1 cellular context compared by ENCODE assay signal in genomic region chr12:116423053-116423452, GRCh38.
TF ChIP-seq lines count a peak whose summit lies in the region.

No MANE protein-coding gene starts in this region.

TF ChIP-seq in GM23338, 12 proteins besides CTCF, POLR2A, EP300 and RAD21 (continued from another document):
- TF ChIP-seq, protein P1, sequence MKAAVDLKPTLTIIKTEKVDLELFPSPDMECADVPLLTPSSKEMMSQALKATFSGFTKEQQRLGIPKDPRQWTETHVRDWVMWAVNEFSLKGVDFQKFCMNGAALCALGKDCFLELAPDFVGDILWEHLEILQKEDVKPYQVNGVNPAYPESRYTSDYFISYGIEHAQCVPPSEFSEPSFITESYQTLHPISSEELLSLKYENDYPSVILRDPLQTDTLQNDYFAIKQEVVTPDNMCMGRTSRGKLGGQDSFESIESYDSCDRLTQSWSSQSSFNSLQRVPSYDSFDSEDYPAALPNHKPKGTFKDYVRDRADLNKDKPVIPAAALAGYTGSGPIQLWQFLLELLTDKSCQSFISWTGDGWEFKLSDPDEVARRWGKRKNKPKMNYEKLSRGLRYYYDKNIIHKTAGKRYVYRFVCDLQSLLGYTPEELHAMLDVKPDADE (IDR thresholded peaks at IDR 0.05): no peak
- TF ChIP-seq STAT1 (IDR thresholded peaks at IDR 0.05; ENCODE audit: unreplicated experiment) (no peak), JUNB (IDR thresholded peaks at IDR 0.05; ENCODE audit: unreplicated experiment) (no peak), ZNF114 (CRISPR knock-in tag; IDR thresholded peaks at IDR 0.05) (no peak), ZNF331 (CRISPR knock-in tag; IDR thresholded peaks at IDR 0.05; ENCODE audit: low read depth) (no peak), POLR2AphosphoS5 (IDR thresholded peaks at IDR 0.05; ENCODE audit: low read depth) (no peak)
- TF ChIP-seq, protein P2, sequence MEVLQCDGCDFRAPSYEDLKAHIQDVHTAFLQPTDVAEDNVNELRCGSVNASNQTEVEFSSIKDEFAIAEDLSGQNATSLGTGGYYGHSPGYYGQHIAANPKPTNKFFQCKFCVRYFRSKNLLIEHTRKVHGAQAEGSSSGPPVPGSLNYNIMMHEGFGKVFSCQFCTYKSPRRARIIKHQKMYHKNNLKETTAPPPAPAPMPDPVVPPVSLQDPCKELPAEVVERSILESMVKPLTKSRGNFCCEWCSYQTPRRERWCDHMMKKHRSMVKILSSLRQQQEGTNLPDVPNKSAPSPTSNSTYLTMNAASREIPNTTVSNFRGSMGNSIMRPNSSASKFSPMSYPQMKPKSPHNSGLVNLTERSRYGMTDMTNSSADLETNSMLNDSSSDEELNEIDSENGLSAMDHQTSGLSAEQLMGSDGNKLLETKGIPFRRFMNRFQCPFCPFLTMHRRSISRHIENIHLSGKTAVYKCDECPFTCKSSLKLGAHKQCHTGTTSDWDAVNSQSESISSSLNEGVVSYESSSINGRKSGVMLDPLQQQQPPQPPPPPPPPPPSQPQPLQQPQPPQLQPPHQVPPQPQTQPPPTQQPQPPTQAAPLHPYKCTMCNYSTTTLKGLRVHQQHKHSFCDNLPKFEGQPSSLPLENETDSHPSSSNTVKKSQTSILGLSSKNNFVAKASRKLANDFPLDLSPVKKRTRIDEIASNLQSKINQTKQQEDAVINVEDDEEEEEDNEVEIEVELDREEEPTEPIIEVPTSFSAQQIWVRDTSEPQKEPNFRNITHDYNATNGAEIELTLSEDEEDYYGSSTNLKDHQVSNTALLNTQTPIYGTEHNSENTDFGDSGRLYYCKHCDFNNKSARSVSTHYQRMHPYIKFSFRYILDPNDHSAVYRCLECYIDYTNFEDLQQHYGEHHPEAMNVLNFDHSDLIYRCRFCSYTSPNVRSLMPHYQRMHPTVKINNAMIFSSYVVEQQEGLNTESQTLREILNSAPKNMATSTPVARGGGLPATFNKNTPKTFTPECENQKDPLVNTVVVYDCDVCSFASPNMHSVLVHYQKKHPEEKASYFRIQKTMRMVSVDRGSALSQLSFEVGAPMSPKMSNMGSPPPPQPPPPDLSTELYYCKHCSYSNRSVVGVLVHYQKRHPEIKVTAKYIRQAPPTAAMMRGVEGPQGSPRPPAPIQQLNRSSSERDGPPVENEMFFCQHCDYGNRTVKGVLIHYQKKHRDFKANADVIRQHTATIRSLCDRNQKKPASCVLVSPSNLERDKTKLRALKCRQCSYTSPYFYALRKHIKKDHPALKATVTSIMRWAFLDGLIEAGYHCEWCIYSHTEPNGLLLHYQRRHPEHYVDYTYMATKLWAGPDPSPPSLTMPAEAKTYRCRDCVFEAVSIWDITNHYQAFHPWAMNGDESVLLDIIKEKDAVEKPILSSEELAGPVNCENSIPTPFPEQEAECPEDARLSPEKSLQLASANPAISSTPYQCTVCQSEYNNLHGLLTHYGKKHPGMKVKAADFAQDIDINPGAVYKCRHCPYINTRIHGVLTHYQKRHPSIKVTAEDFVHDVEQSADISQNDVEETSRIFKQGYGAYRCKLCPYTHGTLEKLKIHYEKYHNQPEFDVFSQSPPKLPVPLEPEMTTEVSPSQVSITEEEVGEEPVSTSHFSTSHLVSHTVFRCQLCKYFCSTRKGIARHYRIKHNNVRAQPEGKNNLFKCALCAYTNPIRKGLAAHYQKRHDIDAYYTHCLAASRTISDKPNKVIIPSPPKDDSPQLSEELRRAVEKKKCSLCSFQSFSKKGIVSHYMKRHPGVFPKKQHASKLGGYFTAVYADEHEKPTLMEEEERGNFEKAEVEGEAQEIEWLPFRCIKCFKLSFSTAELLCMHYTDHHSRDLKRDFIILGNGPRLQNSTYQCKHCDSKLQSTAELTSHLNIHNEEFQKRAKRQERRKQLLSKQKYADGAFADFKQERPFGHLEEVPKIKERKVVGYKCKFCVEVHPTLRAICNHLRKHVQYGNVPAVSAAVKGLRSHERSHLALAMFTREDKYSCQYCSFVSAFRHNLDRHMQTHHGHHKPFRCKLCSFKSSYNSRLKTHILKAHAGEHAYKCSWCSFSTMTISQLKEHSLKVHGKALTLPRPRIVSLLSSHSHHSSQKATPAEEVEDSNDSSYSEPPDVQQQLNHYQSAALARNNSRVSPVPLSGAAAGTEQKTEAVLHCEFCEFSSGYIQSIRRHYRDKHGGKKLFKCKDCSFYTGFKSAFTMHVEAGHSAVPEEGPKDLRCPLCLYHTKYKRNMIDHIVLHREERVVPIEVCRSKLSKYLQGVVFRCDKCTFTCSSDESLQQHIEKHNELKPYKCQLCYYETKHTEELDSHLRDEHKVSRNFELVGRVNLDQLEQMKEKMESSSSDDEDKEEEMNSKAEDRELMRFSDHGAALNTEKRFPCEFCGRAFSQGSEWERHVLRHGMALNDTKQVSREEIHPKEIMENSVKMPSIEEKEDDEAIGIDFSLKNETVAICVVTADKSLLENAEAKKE (CRISPR knock-in tag; IDR thresholded peaks at IDR 0.05): no peak
